In the genomic region with DNA sequence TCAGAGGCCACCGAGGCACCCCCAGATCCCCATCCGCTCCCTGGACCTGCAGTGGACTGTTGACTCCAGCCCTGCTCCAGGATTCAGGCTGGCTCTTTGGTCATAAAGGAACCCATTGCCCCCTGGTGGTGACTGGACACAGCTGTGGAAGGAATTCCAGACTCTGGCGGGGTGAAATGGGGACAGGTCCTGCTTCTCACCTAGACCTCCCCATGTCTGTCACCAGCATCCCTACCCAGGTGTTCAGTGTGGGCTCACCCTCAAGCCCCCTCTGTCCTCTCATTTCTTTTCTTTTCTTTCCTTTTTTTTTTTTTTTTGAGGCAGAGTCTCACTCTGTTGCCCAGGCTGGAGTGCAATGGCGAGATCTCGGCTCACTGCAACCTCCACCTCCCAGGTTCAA, we compare ENCODE assay signal across 8 cellular contexts. TPM values are rescaled to one million over a fixed set of nuclear protein-coding genes. Genes with fewer than 3 reads are reported as not detected.
DNase-seq lines count a peak whose midpoint lies in the region; ATAC-seq and TF ChIP-seq lines count a peak whose summit lies in the region.

No MANE protein-coding gene starts in this region.

- H4K20me1 ChIP-seq in Loucy (ENCODE audit: insufficient read depth, low read length, poor library complexity, severe bottlenecking), result no peaks in the 10 kb centered on the region

- TF ChIP-seq CTCF in Loucy (conservative IDR thresholded peaks at IDR 0.05; ENCODE audit: low read length) (peak; percentile 86), parathyroid adenoma (IDR thresholded peaks at IDR 0.05) (peak; percentile 75)

- no peaks in the 10 kb centered on the region for H3K9me3 Mint-ChIP-seq in activated naive CD8-positive, alpha-beta T cell treated with anti-CD3 and anti-CD28 coated beads for 36 hours

- ATAC-seq in GM18873 (IDR thresholded peaks at IDR 0.05; ENCODE audit: low FRiP score, unreplicated experiment), result no peak

- H3K79me2 ChIP-seq in Loucy (ENCODE audit: insufficient read depth, low read length) (no peaks in the 10 kb centered on the region), parathyroid adenoma (no peaks in the 10 kb centered on the region)

- H3K9ac ChIP-seq in Loucy (ENCODE audit: low read depth, low read length, poor library complexity, severe bottlenecking), result no peak overlapping the region
- no peak overlapping the region for H3K9ac ChIP-seq in parathyroid adenoma

- H3K27ac ChIP-seq in SJSA1, result no peak overlapping the region
- H3K27ac ChIP-seq in parathyroid adenoma, result no peak overlapping the region

- H3K4me3 ChIP-seq in Loucy (ENCODE audit: low read length, poor library complexity, severe bottlenecking) (no peak overlapping the region), SJSA1 (no peak overlapping the region), parathyroid adenoma (ENCODE audit: low read depth, low read length) (no peak overlapping the region)

- H3K9me3 ChIP-seq in Loucy (ENCODE audit: insufficient read depth, low read depth, low read length) (no peaks in the 10 kb centered on the region), SJSA1 (replicated peaks) (no peaks in the 10 kb centered on the region; the same call in 1 of the 2 replicates), parathyroid adenoma (ENCODE audit: control insufficient read depth, low read length) (no peaks in the 10 kb centered on the region)

- H3K27me3 ChIP-seq in Loucy (ENCODE audit: insufficient read depth, low read length, poor library complexity, severe bottlenecking), result no peaks in the 10 kb centered on the region
- no peaks in the 10 kb centered on the region for H3K27me3 ChIP-seq in SJSA1 (replicated peaks)
- H3K27me3 ChIP-seq in parathyroid adenoma (ENCODE audit: control insufficient read depth, insufficient read depth, low read length), result no peaks in the 10 kb centered on the region

- no peaks in the 10 kb centered on the region for H3K4me1 ChIP-seq in Loucy (ENCODE audit: insufficient read depth, low read length, poor library complexity, severe bottlenecking)
- peaks cover 35% of the 10 kb centered on the region for H3K4me1 ChIP-seq in SJSA1 (replicated peaks)
- H3K4me1 ChIP-seq in parathyroid adenoma, result no peaks in the 10 kb centered on the region

- H3K36me3 Mint-ChIP-seq in activated naive CD8-positive, alpha-beta T cell treated with anti-CD3 and anti-CD28 coated beads for 36 hours, result no peaks in the 10 kb centered on the region

- no peaks in the 10 kb centered on the region for H3K36me3 ChIP-seq in Loucy (ENCODE audit: insufficient read depth, low read length)
- no peaks in the 10 kb centered on the region for H3K36me3 ChIP-seq in SJSA1
- no peaks in the 10 kb centered on the region for H3K36me3 ChIP-seq in parathyroid adenoma (ENCODE audit: control insufficient read depth, insufficient read depth, low read length)

- H3K9me2 ChIP-seq in Loucy (replicated peaks; ENCODE audit: low read depth, low read length), result no peaks in the 10 kb centered on the region

- H3K4me1 Mint-ChIP-seq in activated naive CD8-positive, alpha-beta T cell treated with anti-CD3 and anti-CD28 coated beads for 36 hours, result peaks cover 8% of the 10 kb centered on the region

- H3F3A ChIP-seq in Loucy (ENCODE audit: low read depth), result no peaks in the 10 kb centered on the region

- H3K27ac Mint-ChIP-seq in activated naive CD8-positive, alpha-beta T cell treated with anti-CD3 and anti-CD28 coated beads for 36 hours, result no peak overlapping the region

- DNase-seq in DMS53 (lab: John Stamatoyannopoulos, UW) (peak; percentile 93), SJSA1 (ENCODE audit: low read depth in 1 of 2, low spot score in 2 of 2) (peak; percentile 68 to 82), glomerular visceral epithelial cell (ENCODE audit: extremely low spot score) (peak; percentile 79), SIG-M5 treated with dmso at 0.1 percent for 504 hours (lab: John Stamatoyannopoulos, UW; ENCODE audit: unreplicated experiment) (no peak)
- DNase-seq in activated naive CD8-positive, alpha-beta T cell treated with anti-CD3 and anti-CD28 coated beads for 36 hours, result peak; percentile 55

- H3K4me2 ChIP-seq in Loucy (ENCODE audit: low read depth, low read length, poor library complexity, severe bottlenecking) (no peak overlapping the region), parathyroid adenoma (ENCODE audit: low read length) (no peak overlapping the region)

- H3K4me3 Mint-ChIP-seq in activated naive CD8-positive, alpha-beta T cell treated with anti-CD3 and anti-CD28 coated beads for 36 hours, result no peak overlapping the region

- peaks cover 11% of the 10 kb centered on the region for H3K27me3 Mint-ChIP-seq in activated naive CD8-positive, alpha-beta T cell treated with anti-CD3 and anti-CD28 coated beads for 36 hours

- H2AFZ ChIP-seq in Loucy (ENCODE audit: low read length), result no peak overlapping the region
- H2AFZ ChIP-seq in parathyroid adenoma, result no peak overlapping the region

RNA-seq across cellular contexts. Expression of gene STXBP1, which starts 25.5 kb away (rescaled TPM):
- 18.4 and 72.6 TPM in 2 replicates for total RNA-seq in SJSA1 (2014; rRNA removed; shearing (Covaris generic))
- 10 to 100 TPM; 18.8 to 19.9 TPM for total RNA-seq in activated naive CD8-positive, alpha-beta T cell treated with anti-CD3 and anti-CD28 coated beads for 36 hours
